In genomic region chr21:46285761-46286667, GRCh38 we compare ENCODE assay signal across 8 cellular contexts. TPM values are rescaled to one million over a fixed set of nuclear protein-coding genes. Genes with fewer than 3 reads are reported as not detected.
DNase-seq lines count a peak whose midpoint lies in the region; ATAC-seq, FAIRE-seq and TF ChIP-seq lines count a peak whose summit lies in the region.

Gene YBEY, plus strand, starts transcription at chr21:46286342. Its CDS starts 572 bp downstream, at chr21:46286914.

- TSS peak; percentile 38 for BruUV-seq in endothelial cell of umbilical vein (replicated peaks; lab: Mats Ljungman, UMichigan)

- no peaks in the 10 kb centered on the region; the same call in 1 of the 2 replicates for H3F3A ChIP-seq in OCI-LY1 (ENCODE audit: insufficient read depth, low read length)

- H3K9me3 ChIP-seq in HUES64 (ENCODE audit: insufficient read depth, low read depth, low read length) (no peaks in the 10 kb centered on the region), OCI-LY1 (ENCODE audit: low read length) (no peaks in the 10 kb centered on the region), endothelial cell of umbilical vein (replicated peaks; ENCODE audit: control insufficient read depth, insufficient read depth, low read length) (no peaks in the 10 kb centered on the region)

- H3K4me3 ChIP-seq in HUES64 (ENCODE audit: low read length) (peak within 1 kb of the TSS; percentile 94), OCI-LY1 (ENCODE audit: low read depth, low read length, poor library complexity, severe bottlenecking) (peak within 1 kb of the TSS; percentile 94), endothelial cell of umbilical vein (replicated peaks in 1 of 3; ENCODE audit: insufficient read depth in 1 of 3, low read depth in 1 of 3, low read length in 3 of 3) (peak within 1 kb of the TSS; percentile 53 to 90 (median 86))

- peak; percentile 86 for ATAC-seq in GM21423 (IDR thresholded peaks at IDR 0.05; ENCODE audit: unreplicated experiment)

- CTCF ChIA-PET in endothelial cell of umbilical vein (lab: Charles Lee): interaction anchor here (0.7 to 3.0 kb wide), 11 partner anchors 11 to 354 kb away, joined by 3 to 14 read pairs (median 4); partner anchors contain the start of gene C21orf58

- H3K4me1 ChIP-seq in HUES64 (ENCODE audit: insufficient read depth, low read length) (peaks cover 30% of the 10 kb centered on the region), OCI-LY1 (ENCODE audit: insufficient read depth, low read length, severe bottlenecking) (peaks cover 46% of the 10 kb centered on the region), endothelial cell of umbilical vein (ENCODE audit: control insufficient read depth, extremely low read depth, insufficient read depth, low read length) (peaks cover 33% of the 10 kb centered on the region)

- dilution Hi-C loops in endothelial cell of umbilical vein (cut with MboI; ENCODE audit: extremely low pct_ligation_motif_present, low sequenced_read_pairs): no loop called here

- intact Hi-C loops in endothelial cell of umbilical vein (cut with micrococcal nuclease): loop anchor here (1.0 to 2.0 kb wide), 4 partner anchors 11 to 142 kb away; partner anchors contain the start of genes C21orf58 and LSS

- no peaks in the 10 kb centered on the region for H3K9me1 ChIP-seq in endothelial cell of umbilical vein (replicated peaks; ENCODE audit: control insufficient read depth, extremely low read depth, insufficient read depth, low read length)

- H3K9ac ChIP-seq in HUES64 (ENCODE audit: low read depth, low read length): peak within 1 kb of the TSS; percentile 90
- H3K9ac ChIP-seq in OCI-LY1 (ENCODE audit: low read length): peak within 1 kb of the TSS; percentile 94
- H3K9ac ChIP-seq in endothelial cell of umbilical vein (replicated peaks; ENCODE audit: extremely low read depth, insufficient read depth, low read length): peak within 1 kb of the TSS; percentile 96

- peak; percentile 27 for TF ChIP-seq CTCF in D721Med (IDR thresholded peaks at IDR 0.05; ENCODE audit: insufficient read depth, missing control alignments)
- TF ChIP-seq CTCF in OCI-LY1 (IDR thresholded peaks at IDR 0.05; ENCODE audit: low read length): peak; percentile 31; the same call in 1 of the 2 replicates
- peak; percentile 33 to 48 for TF ChIP-seq CTCF in endothelial cell of umbilical vein (IDR thresholded peaks at IDR 0.05; ENCODE audit: extremely low read depth in 1 of 2, insufficient read depth in 1 of 2, low read depth in 1 of 2, low read length in 2 of 2)

- H4K20me1 ChIP-seq in OCI-LY1 (ENCODE audit: insufficient read depth, low read length): no peaks in the 10 kb centered on the region
- H4K20me1 ChIP-seq in endothelial cell of umbilical vein (replicated peaks; ENCODE audit: control insufficient read depth, extremely low read depth, insufficient read depth, low read length): no peaks in the 10 kb centered on the region

- H3K27me3 ChIP-seq in HUES64 (ENCODE audit: insufficient read depth, low read length): no peaks in the 10 kb centered on the region
- H3K27me3 ChIP-seq in OCI-LY1 (ENCODE audit: insufficient read depth, low read length): no peaks in the 10 kb centered on the region
- H3K27me3 ChIP-seq in endothelial cell of umbilical vein (ENCODE audit: control insufficient read depth in 2 of 2, insufficient read depth in 2 of 2, low read length in 2 of 2): no peaks in the 10 kb centered on the region

- FAIRE-seq in D721Med (lab: Jason Lieb, UNC): no peak
- FAIRE-seq in endothelial cell of umbilical vein (lab: Jason Lieb, UNC): peak; percentile 75

- H3K9me2 ChIP-seq in OCI-LY1 (ENCODE audit: low read depth, low read length): no peaks in the 10 kb centered on the region

- TF ChIP-seq POLR2A in endothelial cell of umbilical vein (IDR thresholded peaks at IDR 0.05; ENCODE audit: low read depth, low read length): peak; percentile 94

- H3K4me2 ChIP-seq in OCI-LY1 (ENCODE audit: low read length) (peak within 1 kb of the TSS; percentile 93), endothelial cell of umbilical vein (ENCODE audit: insufficient read depth, low read length) (peak within 1 kb of the TSS; percentile 100)

- peaks cover 34% of the 10 kb centered on the region for H3K79me2 ChIP-seq in OCI-LY1 (ENCODE audit: insufficient read depth, low read length)
- peaks cover 46% of the 10 kb centered on the region for H3K79me2 ChIP-seq in endothelial cell of umbilical vein (ENCODE audit: control insufficient read depth, insufficient read depth, low read length)

- POLR2A ChIA-PET in endothelial cell of umbilical vein (lab: Charles Lee): interaction anchor here (1.4 kb wide), 1 partner anchor 37 kb away, joined by 3 read pairs; no protein-coding TSS in a partner anchor

- H3K27ac ChIP-seq in HUES64 (ENCODE audit: low read depth, low read length): peak within 1 kb of the TSS; percentile 97
- H3K27ac ChIP-seq in OCI-LY1 (ENCODE audit: low read depth, low read length, poor library complexity, severe bottlenecking): peak within 1 kb of the TSS; percentile 77
- peak within 1 kb of the TSS; percentile 69 for H3K27ac ChIP-seq in endothelial cell of umbilical vein (ENCODE audit: insufficient read depth, low read depth, low read length)

- H2AFZ ChIP-seq in OCI-LY1 (ENCODE audit: low read length): no peak within 1 kb of the TSS
- peak within 1 kb of the TSS; percentile 72 for H2AFZ ChIP-seq in endothelial cell of umbilical vein (ENCODE audit: low read depth, low read length)

- DNase-seq in D721Med (ENCODE audit: insufficient read length, low spot score) (peak; percentile 79), endothelial cell of umbilical vein (ENCODE audit: low read depth, low spot score) (peak; percentile 88), middle frontal gyrus (ENCODE audit: extremely low spot score, low spot score) (peak; percentile 83)
- DNase-seq in activated CD8-positive, alpha-beta memory T cell treated with anti-CD3 and anti-CD28 coated beads, Interleukin-2, amount 50 U/mL, for 48 hours: peak; percentile 93
- DNase-seq in stimulated activated CD8-positive, alpha-beta memory T cell treated with anti-CD3 and anti-CD28 coated beads, Interleukin-2, amount 100 ng/mL, for 1 hour (ENCODE audit: low read depth in 2 of 2): peak; percentile 66

- under 1% methylated on average over 108 of the region's 108 CpGs for whole genome bisulfite sequencing in HUES64

- H3K36me3 ChIP-seq in HUES64 (ENCODE audit: insufficient read depth, low read length) (peaks cover 38% of the 10 kb centered on the region), OCI-LY1 (ENCODE audit: insufficient read depth, low read length) (peaks cover 23% of the 10 kb centered on the region), endothelial cell of umbilical vein (ENCODE audit: control insufficient read depth in 2 of 2, extremely low read depth in 1 of 2, insufficient read depth in 2 of 2, low read length in 2 of 2) (peaks cover 0 to 1% of the 10 kb centered on the region in 2 experiments)

TF ChIP-seq in endothelial cell of umbilical vein, 7 proteins besides CTCF, POLR2A, EP300 and RAD21:
- TF ChIP-seq FOS (IDR thresholded peaks at IDR 0.05; ENCODE audit: borderline replicate concordance, insufficient read depth, low read length) (peak; percentile 21), POLR2AphosphoS5 (IDR thresholded peaks at IDR 0.05; ENCODE audit: insufficient read depth, low read depth, low read length) (peak; percentile 96), MYC (IDR thresholded peaks at IDR 0.05; ENCODE audit: low read depth, low read length) (peak; percentile 82)
- TF ChIP-seq, protein P1, sequence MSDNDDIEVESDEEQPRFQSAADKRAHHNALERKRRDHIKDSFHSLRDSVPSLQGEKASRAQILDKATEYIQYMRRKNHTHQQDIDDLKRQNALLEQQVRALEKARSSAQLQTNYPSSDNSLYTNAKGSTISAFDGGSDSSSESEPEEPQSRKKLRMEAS (IDR thresholded peaks at IDR 0.05; ENCODE audit: insufficient read depth, insufficient read length): no peak

RNA-seq across cellular contexts. Expression of gene YBEY, which starts in this region (rescaled TPM):
- 32.6 TPM for polyA plus RNA-seq in HUES64 (2013, experiment 1 of 2)
- polyA plus RNA-seq in HUES64 (2013, experiment 2 of 2): 33.0 TPM
- total RNA-seq in endothelial cell of umbilical vein: 6.1 and 10.5 TPM in 2 replicates
- polyA plus RNA-seq in endothelial cell of umbilical vein: 12.4 and 15.3 TPM in 2 replicates
- 16.5 and 16.8 TPM in 2 replicates for polyA plus RNA-seq in endothelial cell of umbilical vein (2011; cell fraction: cytosol; rRNA removed)
- polyA plus RNA-seq in endothelial cell of umbilical vein (2011; cell fraction: nucleus; rRNA removed): 7.9 and 12.4 TPM in 2 replicates
- polyA plus RNA-seq in endothelial cell of umbilical vein (2012): 14.5 and 15.6 TPM in 2 replicates
- polyA minus RNA-seq in endothelial cell of umbilical vein: 3.4 and 5.9 TPM in 2 replicates
- polyA minus RNA-seq in endothelial cell of umbilical vein (2011; cell fraction: cytosol; rRNA and poly(A)+ RNA removed): 6.9 TPM
- polyA minus RNA-seq in endothelial cell of umbilical vein (2011; cell fraction: nucleus; rRNA and poly(A)+ RNA removed): 3.9 and 5.0 TPM in 2 replicates

Comparison
In these comparisons a context has a peak if more than half of its experiments do, and no peak if none do; other contexts are left out.
1. Peak in every context shown above with its lines: DNase-seq, ATAC-seq, H3K4me3 ChIP-seq and H3K27ac ChIP-seq.